ENCODE assay signal across 11 cellular contexts in the genomic region with DNA sequence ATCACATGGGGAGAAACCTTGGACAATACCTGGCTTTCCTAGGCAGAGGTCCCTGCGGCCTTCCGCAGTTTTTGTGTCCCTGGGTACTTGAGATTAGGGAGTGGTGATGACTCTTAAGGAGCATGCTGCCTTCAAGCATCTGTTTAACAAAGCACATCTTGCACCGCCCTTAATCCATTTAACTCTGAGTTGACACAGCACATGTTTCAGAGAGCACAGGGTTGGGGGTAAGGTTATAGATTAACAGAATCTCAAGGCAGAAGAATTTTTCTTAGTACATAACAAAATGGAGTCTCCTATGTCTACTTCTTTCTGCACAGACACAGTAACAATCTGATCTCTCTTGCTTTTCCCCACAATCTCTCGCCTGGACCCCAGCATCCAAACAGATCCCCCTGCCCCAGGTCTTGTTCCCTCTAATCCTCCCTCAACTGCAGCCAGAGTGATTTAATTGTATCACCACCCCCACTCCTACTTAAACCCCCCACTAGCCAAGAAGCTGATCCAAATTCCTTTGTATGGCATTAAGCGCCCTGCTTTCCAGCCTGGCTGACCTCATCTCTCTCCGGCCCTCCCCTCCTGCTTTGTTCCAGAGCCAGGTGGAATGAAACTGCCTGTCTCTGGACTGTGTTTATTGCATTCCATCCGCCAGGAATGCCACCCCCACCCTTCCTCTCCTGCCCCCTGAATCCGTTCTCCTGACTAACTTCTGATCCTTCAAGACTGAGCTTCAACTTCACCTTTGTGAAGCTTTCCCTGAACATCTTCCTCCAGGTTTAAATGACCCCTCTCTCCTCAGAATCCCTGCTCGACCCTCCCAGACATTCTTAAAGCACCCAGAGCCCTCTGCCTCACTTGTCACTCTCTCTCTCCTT. TPM values are rescaled to one million over a fixed set of nuclear protein-coding genes. Genes with fewer than 3 reads are reported as not detected.
DNase-seq lines count a peak whose midpoint lies in the region; ATAC-seq and TF ChIP-seq lines count a peak whose summit lies in the region.
"Not testable (repeated sequence)": the region's sequence is repeated elsewhere in the genome, so short reads cannot be mapped to it uniquely, and the experiment has no call there.
"Had no signal": no experiment of that assay in that cellular context is flagged by ENCODE, and none has a peak within 500 bp of the region (broad histone marks: within the 10 kb centered on the region; RNA-seq: fewer than 3 reads in every experiment).

No MANE protein-coding gene starts in this region.

- peak overlapping the region; percentile 80 to 84 for H3K27ac ChIP-seq in ascending aorta
- H3K27ac ChIP-seq in iPS-20b (ENCODE audit: low read length), result peak overlapping the region; percentile 100
- peak overlapping the region; percentile 34 to 52 for H3K27ac ChIP-seq in mucosa of rectum (ENCODE audit: low read depth in 2 of 2, low read length in 2 of 2)

- H3K4me1 ChIP-seq in ascending aorta (peaks cover 6 to 21% of the 10 kb centered on the region in 2 donors), iPS-20b (ENCODE audit: insufficient read depth, low read length) (peaks cover 30% of the 10 kb centered on the region), mucosa of rectum (ENCODE audit: control insufficient read depth in 2 of 2, insufficient read depth in 2 of 2, low read length in 2 of 2) (peaks cover 10 to 12% of the 10 kb centered on the region in 2 donors)

- not testable (repeated sequence) for ATAC-seq in stimulated activated naive B cell treated with anti-CD40 and anti-IgM and Interleukin-4, amounts not matched to agents 10 μg/mL and 1 μg/mL and 100 μg/mL, for 72 hours (replicated peaks)

- TF ChIP-seq CTCF in ascending aorta (IDR thresholded peaks at IDR 0.05); epithelial cell of esophagus (IDR thresholded peaks at IDR 0.05; ENCODE audit: insufficient read depth, low read depth, low read length, missing control alignments): not testable (repeated sequence)

- peak overlapping the region; percentile 75 for H3K27ac Mint-ChIP-seq in stimulated activated naive B cell treated with anti-CD40 and anti-IgM and Interleukin-4, amounts not matched to agents 10 μg/mL and 1 μg/mL and 100 μg/mL, for 72 hours

- not testable (repeated sequence) for H3K4me3 Mint-ChIP-seq in stimulated activated naive B cell treated with anti-CD40 and anti-IgM and Interleukin-4, amounts not matched to agents 10 μg/mL and 1 μg/mL and 100 μg/mL, for 72 hours

- DNase-seq in AG08395 (ENCODE audit: low spot score) (peak; percentile 64), HCEC 1CT (peak; percentile 14), NCI-H524 (lab: John Stamatoyannopoulos, UW) (peak; percentile 51 to 70), ascending aorta (ENCODE audit: low spot score in 2 of 2) (peak in 1 of 2 donors; percentile 81), epithelial cell of esophagus (ENCODE audit: low read depth) (peak; percentile 67)
- not testable (repeated sequence) for DNase-seq in stimulated activated naive B cell treated with anti-CD40 and anti-IgM and Interleukin-4, amounts not matched to agents 10 μg/mL and 1 μg/mL and 100 μg/mL, for 72 hours

- peak overlapping the region; percentile 96 for H3K9ac ChIP-seq in iPS-20b (ENCODE audit: low read depth, low read length)
- H3K9ac ChIP-seq in mucosa of rectum (ENCODE audit: low read depth in 1 of 2, low read length in 2 of 2), result not testable (repeated sequence)

- not testable (repeated sequence) for H3K4me1 Mint-ChIP-seq in stimulated activated naive B cell treated with anti-CD40 and anti-IgM and Interleukin-4, amounts not matched to agents 10 μg/mL and 1 μg/mL and 100 μg/mL, for 72 hours

- not testable (repeated sequence) for H3K27me3 Mint-ChIP-seq in stimulated activated naive B cell treated with anti-CD40 and anti-IgM and Interleukin-4, amounts not matched to agents 10 μg/mL and 1 μg/mL and 100 μg/mL, for 72 hours

- not testable (repeated sequence) for H3K9me3 Mint-ChIP-seq in stimulated activated naive B cell treated with anti-CD40 and anti-IgM and Interleukin-4, amounts not matched to agents 10 μg/mL and 1 μg/mL and 100 μg/mL, for 72 hours

- intact Hi-C loops in ascending aorta (cut with DNase I), result not testable (repeated sequence)

- H3K4me3 ChIP-seq in ascending aorta, result peak overlapping the region in 1 of 2 donors; percentile 4
- H3K4me3 ChIP-seq in epithelial cell of esophagus (ENCODE audit: low read length); mucosa of rectum (ENCODE audit: low read length in 2 of 2): not testable (repeated sequence)
- peak overlapping the region; percentile 53; the same call in 1 of the 2 replicates for H3K4me3 ChIP-seq in iPS-20b (ENCODE audit: low read length)

- not testable (repeated sequence) for H3K27me3 ChIP-seq in ascending aorta; iPS-20b (ENCODE audit: insufficient read depth, low read length); mucosa of rectum (ENCODE audit: control insufficient read depth in 2 of 2, insufficient read depth in 2 of 2, low read length in 2 of 2)

- H3K36me3 Mint-ChIP-seq in stimulated activated naive B cell treated with anti-CD40 and anti-IgM and Interleukin-4, amounts not matched to agents 10 μg/mL and 1 μg/mL and 100 μg/mL, for 72 hours, result peaks cover 25 to 30% of the 10 kb centered on the region in 2 donors

- H3K36me3 ChIP-seq in ascending aorta; iPS-20b (ENCODE audit: insufficient read depth, low read depth, low read length): not testable (repeated sequence)
- peaks cover 4 to 13% of the 10 kb centered on the region in 2 donors for H3K36me3 ChIP-seq in mucosa of rectum (ENCODE audit: control insufficient read depth in 2 of 2, insufficient read depth in 2 of 2, low read length in 2 of 2)

- not testable (repeated sequence) for H3K9me3 ChIP-seq in ascending aorta; iPS-20b (ENCODE audit: insufficient read depth, low read depth, low read length); mucosa of rectum (ENCODE audit: control insufficient read depth in 2 of 2, low read length in 2 of 2)

RNA-seq across cellular contexts. Expression of a gene that starts 15.0 kb away (rescaled TPM):
- total RNA-seq in ascending aorta, result 43.1 TPM

RNA-seq across cellular contexts. Expression of a gene that starts 21.6 kb away (rescaled TPM):
- 98.0 TPM for total RNA-seq in ascending aorta

RNA-seq across cellular contexts. Expression of a gene that starts 29.3 kb away (rescaled TPM):
- total RNA-seq in ascending aorta, result not detected
- total RNA-seq: activated B cell treated with CpG ODN at 0.5 μM for 24 hours; activated naive CD4-positive, alpha-beta T cell treated with anti-CD3 and anti-CD28 coated beads, Interleukin-2, amount 50 U/mL, for 72 hours; pulmonary artery endothelial cell had no signal

RNA-seq across cellular contexts. Expression of a gene that starts 36.5 kb away (rescaled TPM):
- not detected for total RNA-seq in ascending aorta
- total RNA-seq: activated B cell treated with CpG ODN at 0.5 μM for 24 hours; activated naive CD4-positive, alpha-beta T cell treated with anti-CD3 and anti-CD28 coated beads, Interleukin-2, amount 50 U/mL, for 72 hours had no signal

Comparison
In these comparisons a context has a peak if more than half of its experiments do, and no peak if none do; other contexts are left out.
1. H3K27ac ChIP-seq: peak in every context shown above with its lines; median percentile 100 in iPS-20b; 82 in ascending aorta; 43 in mucosa of rectum.